ENCODE assay signal across 8 cellular contexts in the genomic region with DNA sequence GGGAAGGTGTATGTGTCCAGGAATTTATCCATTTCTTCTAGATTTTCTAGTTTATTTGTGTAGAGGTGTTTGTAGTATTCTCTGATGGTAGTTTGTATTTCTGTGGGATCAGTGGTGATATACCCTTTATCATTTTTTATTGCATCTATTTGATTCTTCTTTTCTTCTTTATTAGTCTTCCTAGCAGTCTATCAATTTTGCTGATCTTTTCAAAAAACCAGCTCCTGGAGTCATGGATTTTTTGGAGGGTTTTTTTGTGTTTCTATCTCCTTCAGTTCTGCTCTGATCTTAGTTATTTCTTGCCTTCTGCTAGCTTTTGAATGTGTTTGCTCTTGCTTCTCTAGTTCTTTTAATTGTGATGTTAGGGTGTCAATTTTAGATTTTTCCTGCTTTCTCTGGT. TPM values are rescaled to one million over a fixed set of nuclear protein-coding genes. Genes with fewer than 3 reads are reported as not detected.
DNase-seq lines count a peak whose midpoint lies in the region; ATAC-seq, FAIRE-seq and TF ChIP-seq lines count a peak whose summit lies in the region.
"Not testable (repeated sequence)": the region's sequence is repeated elsewhere in the genome, so short reads cannot be mapped to it uniquely, and the experiment has no call there.
"Had no signal": no experiment of that assay in that cellular context is flagged by ENCODE, and none has a peak within 500 bp of the region (broad histone marks: within the 10 kb centered on the region; RNA-seq: fewer than 3 reads in every experiment).

No MANE protein-coding gene starts in this region.

- not testable (repeated sequence) for H4K20me1 ChIP-seq in K562 (replicated peaks; ENCODE audit: control insufficient read depth, insufficient read depth, low read length); HepG2 (ENCODE audit: insufficient read depth, low read length)

- H3K9me1 ChIP-seq in K562 (ENCODE audit: control insufficient read depth, insufficient read depth, low read length): not testable (repeated sequence)

- not testable (repeated sequence) for H3K27me3 Mint-ChIP-seq in activated T-cell treated with anti-CD3 and anti-CD28 coated beads, Interleukin-2, amount 50 U/mL, for 72 hours (ENCODE audit: low read depth); neural crest cell (ENCODE audit: low read depth)

- intact Hi-C loops in K562 (cut with micrococcal nuclease); HepG2 (cut with micrococcal nuclease; ENCODE audit: unreplicated experiment): not testable (repeated sequence)

- CTCF ChIA-PET in A549 (lab: Yijun Ruan, JAX); HEK293 (lab: Yijun Ruan, JAX); K562 (lab: Yijun Ruan, JAX; ENCODE audit: low intra/inter-chr PET ratio); HepG2 (lab: Yijun Ruan, JAX; ENCODE audit: low intra/inter-chr PET ratio, low total read pairs): not testable (repeated sequence)

- H3K36me3 Mint-ChIP-seq in activated T-cell treated with anti-CD3 and anti-CD28 coated beads, Interleukin-2, amount 50 U/mL, for 72 hours (ENCODE audit: insufficient read depth in 2 of 2): peaks cover 25 to 47% of the 10 kb centered on the region in 2 donors
- H3K36me3 Mint-ChIP-seq in neural crest cell (ENCODE audit: low read depth): peaks cover 45% of the 10 kb centered on the region

- TF ChIP-seq RAD21 in A549 (conservative IDR thresholded peaks at IDR 0.05 in 1 of 2, IDR thresholded peaks at IDR 0.05 in 1 of 2); K562 (CRISPR knock-in tag; conservative IDR thresholded peaks at IDR 0.05 in 1 of 2, IDR thresholded peaks at IDR 0.05 in 1 of 2); HepG2 (CRISPR knock-in tag; IDR thresholded peaks at IDR 0.05): not testable (repeated sequence)

- BruUV-seq in K562 (replicated peaks; lab: Mats Ljungman, UMichigan); HepG2 (replicated peaks; lab: Mats Ljungman, UMichigan): not testable (repeated sequence)

- POLR2A ChIA-PET in A549 (lab: Yijun Ruan, JAX); HEK293 (lab: Yijun Ruan, JAX); K562 (lab: Yijun Ruan, JAX); HepG2 (lab: Yijun Ruan, JAX): not testable (repeated sequence)

- H2AFZ ChIP-seq in K562 (ENCODE audit: low read depth, low read length); HepG2 (ENCODE audit: low read length): not testable (repeated sequence)

- H3K27ac ChIP-seq in A549; HEK293 (ENCODE audit: extremely low read depth, low read depth, low read length); K562 (ENCODE audit: extremely low read depth, low read depth, low read length); HepG2 (ENCODE audit: extremely low read length, insufficient read depth, low read length): not testable (repeated sequence)

- not testable (repeated sequence) for H3K4me3 Mint-ChIP-seq in activated T-cell treated with anti-CD3 and anti-CD28 coated beads, Interleukin-2, amount 50 U/mL, for 72 hours; neural crest cell

- not testable (repeated sequence) for H3K4me1 ChIP-seq in A549; HEK293 (ENCODE audit: control insufficient read depth, insufficient read depth, low read length); K562 (replicated peaks in 1 of 2; ENCODE audit: control insufficient read depth in 2 of 2, insufficient read depth in 2 of 2, low read length in 2 of 2)
- H3K4me1 ChIP-seq in HepG2 (ENCODE audit: insufficient read depth, low read length): peaks cover 14% of the 10 kb centered on the region

- in situ Hi-C loops in K562 (cut with MboI); HepG2 (cut with HindIII; ENCODE audit: extremely low pct_ligation_motif_present, low pct_unique_long_range_greater_than_20kb): not testable (repeated sequence)

- not testable (repeated sequence) for H3K9ac ChIP-seq in K562 (ENCODE audit: insufficient read depth in 1 of 2, low read depth in 2 of 2, low read length in 2 of 2); HepG2 (ENCODE audit: insufficient read depth, low read depth, low read length)

- not testable (repeated sequence) for TF ChIP-seq CTCF in A549 (IDR thresholded peaks at IDR 0.05); HEK293 (tag by site-specific recombination; IDR thresholded peaks at IDR 0.05); K562 (IDR thresholded peaks at IDR 0.05 in 2 of 3, conservative IDR thresholded peaks at IDR 0.05 in 1 of 3; ENCODE audit: insufficient read depth in 2 of 3, low read depth in 1 of 3, low read length in 3 of 3); HepG2 (CRISPR knock-in tag; IDR thresholded peaks at IDR 0.05); neural crest cell (conservative IDR thresholded peaks at IDR 0.05)

- not testable (repeated sequence) for H3K27me3 ChIP-seq in K562 (ENCODE audit: control insufficient read depth in 2 of 2, insufficient read depth in 2 of 2, low read length in 2 of 2); HepG2 (ENCODE audit: control insufficient read depth in 1 of 2, insufficient read depth in 2 of 2, low read length in 2 of 2)

- H3K36me3 ChIP-seq in HEK293 (ENCODE audit: control insufficient read depth in 2 of 2, insufficient read depth in 1 of 2, low read length in 2 of 2); HepG2 (replicated peaks in 1 of 2; ENCODE audit: control insufficient read depth in 1 of 2, insufficient read depth in 2 of 2, low read length in 2 of 2): not testable (repeated sequence)
- H3K36me3 ChIP-seq in K562 (ENCODE audit: control insufficient read depth, insufficient read depth, low read length): peaks cover 18% of the 10 kb centered on the region

- H3K9me3 ChIP-seq in A549: peaks cover 20% of the 10 kb centered on the region
- H3K9me3 ChIP-seq in HEK293 (ENCODE audit: control insufficient read depth, insufficient read depth, low read depth, low read length); K562 (replicated peaks; ENCODE audit: control insufficient read depth, insufficient read depth, low read depth, low read length); HepG2 (ENCODE audit: low read length): not testable (repeated sequence)

- not testable (repeated sequence) for H3K4me1 Mint-ChIP-seq in activated T-cell treated with anti-CD3 and anti-CD28 coated beads, Interleukin-2, amount 50 U/mL, for 72 hours (ENCODE audit: low read depth); neural crest cell

- not testable (repeated sequence) for H3K4me3 ChIP-seq in A549; HEK293 (ENCODE audit: low read depth, low read length); K562; HepG2 (replicated peaks in 1 of 3; ENCODE audit: insufficient read depth in 1 of 3, low read depth in 2 of 3, low read length in 3 of 3)

- ATAC-seq in A549; activated T-cell treated with anti-CD3 and anti-CD28 coated beads, Interleukin-2, amount 50 U/mL, for 72 hours (replicated peaks in 1 of 2); K562; HepG2: not testable (repeated sequence)

- TF ChIP-seq EP300 in A549 (IDR thresholded peaks at IDR 0.05); K562 (IDR thresholded peaks at IDR 0.05; ENCODE audit: low read length); HepG2 (IDR thresholded peaks at IDR 0.05; ENCODE audit: low read depth in 2 of 2, low read length in 2 of 2); HepG2 (CRISPR knock-in tag; IDR thresholded peaks at IDR 0.05; ENCODE audit: borderline replicate concordance): not testable (repeated sequence)

- peaks cover 25 to 32% of the 10 kb centered on the region in 2 donors for H3K9me3 Mint-ChIP-seq in activated T-cell treated with anti-CD3 and anti-CD28 coated beads, Interleukin-2, amount 50 U/mL, for 72 hours
- peaks cover 27% of the 10 kb centered on the region for H3K9me3 Mint-ChIP-seq in neural crest cell

- H3K27ac Mint-ChIP-seq in activated T-cell treated with anti-CD3 and anti-CD28 coated beads, Interleukin-2, amount 50 U/mL, for 72 hours: peak overlapping the region; percentile 14
- H3K27ac Mint-ChIP-seq in neural crest cell (ENCODE audit: unreplicated experiment): peak overlapping the region; percentile 43

- DNase-seq in A549 (ENCODE audit: low read depth in 1 of 2, low spot score in 1 of 2); activated T-cell treated with anti-CD3 and anti-CD28 coated beads, Interleukin-2, amount 50 U/mL, for 72 hours; K562 (ENCODE audit: extremely low read depth in 1 of 4, low spot score in 3 of 4); HepG2 (ENCODE audit: low spot score); neural crest cell (ENCODE audit: low read depth, low spot score): not testable (repeated sequence)

- not testable (repeated sequence) for TF ChIP-seq POLR2A in A549 (IDR thresholded peaks at IDR 0.05; ENCODE audit: low read length); K562 (conservative IDR thresholded peaks at IDR 0.05); HepG2 (IDR thresholded peaks at IDR 0.05; ENCODE audit: insufficient read depth in 1 of 2, low read depth in 2 of 2, low read length in 2 of 2)

- not testable (repeated sequence) for H3K79me2 ChIP-seq in K562 (ENCODE audit: control insufficient read depth, insufficient read depth, low read length); HepG2 (ENCODE audit: insufficient read depth, low read length)

- H3K4me2 ChIP-seq in A549; K562 (ENCODE audit: insufficient read depth, low read length); HepG2 (ENCODE audit: low read depth, low read length): not testable (repeated sequence)

- FAIRE-seq in A549 (lab: Jason Lieb, UNC); K562 (lab: Jason Lieb, UNC); HepG2 (lab: Jason Lieb, UNC): not testable (repeated sequence)

RNA-seq across cellular contexts. Expression of a gene that starts 29.4 kb away (rescaled TPM):
- polyA plus RNA-seq in A549 (2011; rRNA removed): 0.39 and 0.50 TPM in 2 replicates
- polyA plus RNA-seq in A549 (2012; cell fraction: cytosol; rRNA removed): 0.07 and 0.09 TPM in 2 replicates
- 0.02 and 0.16 TPM in 2 replicates for polyA plus RNA-seq in A549 (2012; cell fraction: nucleus; rRNA removed)
- 0.09 to 0.15 TPM (median 0.13 TPM) in 3 replicates for polyA plus RNA-seq in A549 (2017; fragmentation: RNase III; extraction: RNeasy Plus Mini Kit Qiagen cat#74134 plus additional on column Dnase treatment)
- polyA minus RNA-seq in A549 (2011; rRNA and poly(A)+ RNA removed): 0.29 and 0.45 TPM in 2 replicates
- 10 to 100 TPM; 15.0 to 15.2 TPM for total RNA-seq in activated T-cell treated with anti-CD3 and anti-CD28 coated beads, Interleukin-2, amount 50 U/mL, for 72 hours
- not detected in 2 replicates for total RNA-seq in K562 (2011; cell fraction: chromatin; rRNA removed; ENCODE audit: low replicate concordance)
- total RNA-seq in K562 (2011; cell fraction: nucleolus; rRNA removed): not detected in 2 replicates
- not detected in 2 replicates for total RNA-seq in K562 (2011; cell fraction: nucleoplasm; rRNA removed)
- total RNA-seq in K562 (2014; rRNA removed): not detected in 2 replicates
- total RNA-seq in K562 (2014; rRNA removed; fragmentation: Illumina TruSeq; extraction: Trizol): not detected in 2 replicates
- not detected in 2 replicates for total RNA-seq in K562 (2015; rRNA removed; fragmentation: Illumina TruSeq; extraction: Trizol)
- total RNA-seq in K562 (2021): not detected in 2 replicates
- polyA plus RNA-seq in K562 (2011; rRNA removed): 0.11 TPM in 1 of 2 replicates, not detected in the other
- 0.06 TPM in 1 of 2 replicates, not detected in the other for polyA plus RNA-seq in K562 (2011; cell fraction: cytosol; rRNA removed)
- 0.04 TPM in 1 of 2 replicates, not detected in the other for polyA plus RNA-seq in K562 (2011; cell fraction: nucleus; rRNA removed)
- polyA plus RNA-seq in K562 (2012): not detected in 2 replicates
- polyA plus RNA-seq in K562 (2014; fragmentation: Illumina TruSeq; extraction: Trizol): not detected in 2 replicates
- polyA plus RNA-seq in K562 (2014; fragmentation: Nextera tagmentation; extraction: Ambion mirVana): not detected
- polyA plus RNA-seq in K562 (2014; rRNA removed): not detected in 2 replicates
- not detected in 2 replicates for polyA minus RNA-seq in K562 (2011; rRNA and poly(A)+ RNA removed)
- not detected in 2 replicates for polyA minus RNA-seq in K562 (2011; cell fraction: cytosol; rRNA and poly(A)+ RNA removed)
- not detected in 2 replicates for polyA minus RNA-seq in K562 (2011; cell fraction: nucleus; rRNA and poly(A)+ RNA removed)
- not detected in 2 replicates for total RNA-seq in HepG2 (2016; rRNA removed; fragmentation: Illumina TruSeq; extraction: Trizol)
- not detected in 2 replicates for total RNA-seq in HepG2 (2016; cell fraction: cytosol; rRNA removed; fragmentation: Illumina TruSeq; extraction: Trizol; ENCODE audit: low read depth)
- total RNA-seq in HepG2 (2016; cell fraction: insoluble cytoplasmic fraction; rRNA removed; fragmentation: Illumina TruSeq; extraction: Trizol): not detected in 2 replicates
- 0.07 TPM in 1 of 2 replicates, not detected in the other for total RNA-seq in HepG2 (2016; cell fraction: membrane; rRNA removed; fragmentation: Illumina TruSeq; extraction: Trizol)
- total RNA-seq in HepG2 (2016; cell fraction: nucleus; rRNA removed; fragmentation: Illumina TruSeq; extraction: Trizol): not detected in 2 replicates
- polyA plus RNA-seq in HepG2 (2011; rRNA removed): 0.03 and 0.08 TPM in 2 replicates
- 0.03 TPM in 1 of 2 replicates, not detected in the other for polyA plus RNA-seq in HepG2 (2011; cell fraction: cytosol; rRNA removed)
- polyA plus RNA-seq in HepG2 (2011; cell fraction: nucleus; rRNA removed): not detected in 2 replicates
- not detected in 2 replicates for polyA plus RNA-seq in HepG2 (2012)
- polyA plus RNA-seq in HepG2 (2016; cell fraction: cytosol; fragmentation: Illumina TruSeq; extraction: Trizol; ENCODE audit: low read depth): not detected in 2 replicates
- not detected in 2 replicates for polyA plus RNA-seq in HepG2 (2016; cell fraction: insoluble cytoplasmic fraction; fragmentation: Illumina TruSeq; extraction: Trizol; ENCODE audit: low read depth)
- polyA plus RNA-seq in HepG2 (2016; cell fraction: membrane; fragmentation: Illumina TruSeq; extraction: Trizol; ENCODE audit: low read depth): not detected in 2 replicates
- not detected in 2 replicates for polyA plus RNA-seq in HepG2 (2016; cell fraction: nucleus; fragmentation: Illumina TruSeq; extraction: Trizol; ENCODE audit: insufficient read depth, low read depth)
- 0.30 TPM in 1 of 2 replicates, not detected in the other for polyA minus RNA-seq in HepG2 (2011; rRNA and poly(A)+ RNA removed; ENCODE audit: low replicate concordance)
- not detected in 2 replicates for polyA minus RNA-seq in HepG2 (2011; cell fraction: cytosol; rRNA and poly(A)+ RNA removed)
- not detected in 2 replicates for polyA minus RNA-seq in HepG2 (2011; cell fraction: nucleus; rRNA and poly(A)+ RNA removed)
- not detected in 2 replicates for total RNA-seq in neural crest cell
- total RNA-seq: A172, Daoy had no signal

RNA-seq across cellular contexts. Expression of a gene that starts 42.1 kb away (rescaled TPM):
- polyA plus RNA-seq in A549 (2011; rRNA removed) (46.1 and 47.3 TPM in 2 replicates), A549 (2017; fragmentation: RNase III; extraction: RNeasy Plus Mini Kit Qiagen cat#74134 plus additional on column Dnase treatment) (15.8 to 17.9 TPM (median 17.3 TPM) in 3 replicates), K562 (2011; rRNA removed) (29.1 and 31.9 TPM in 2 replicates), K562 (2014; fragmentation: Illumina TruSeq; extraction: Trizol) (15.4 and 17.0 TPM in 2 replicates), K562 (2014; fragmentation: Nextera tagmentation; extraction: Ambion mirVana) (10 to 100 TPM; 51.1 to 61.1 TPM), K562 (2014; rRNA removed) (13.2 and 19.1 TPM in 2 replicates), HepG2 (2011; rRNA removed) (8.0 and 8.9 TPM in 2 replicates)
- 8.9 and 12.5 TPM in 2 replicates for polyA plus RNA-seq in A549 (2012; cell fraction: cytosol; rRNA removed)
- polyA plus RNA-seq in A549 (2012; cell fraction: nucleus; rRNA removed): 4.0 and 8.7 TPM in 2 replicates
- polyA minus RNA-seq in A549 (2011; rRNA and poly(A)+ RNA removed): 17.9 and 22.7 TPM in 2 replicates
- 10 to 100 TPM; 30.7 to 35.5 TPM for total RNA-seq in activated T-cell treated with anti-CD3 and anti-CD28 coated beads, Interleukin-2, amount 50 U/mL, for 72 hours
- total RNA-seq in K562 (2011; cell fraction: chromatin; rRNA removed; ENCODE audit: low replicate concordance): 16.8 and 49.2 TPM in 2 replicates
- 7.2 and 8.0 TPM in 2 replicates for total RNA-seq in K562 (2011; cell fraction: nucleolus; rRNA removed)
- total RNA-seq in K562 (2011; cell fraction: nucleoplasm; rRNA removed): 20.4 and 22.3 TPM in 2 replicates
- total RNA-seq in K562 (2014; rRNA removed) (8.1 and 11.3 TPM in 2 replicates), K562 (2014; rRNA removed; fragmentation: Illumina TruSeq; extraction: Trizol) (17.8 and 21.2 TPM in 2 replicates), K562 (2015; rRNA removed; fragmentation: Illumina TruSeq; extraction: Trizol) (12.1 and 13.3 TPM in 2 replicates), K562 (2021) (19.3 and 19.9 TPM in 2 replicates), HepG2 (2016; rRNA removed; fragmentation: Illumina TruSeq; extraction: Trizol) (11.2 and 12.6 TPM in 2 replicates), neural crest cell (9.7 and 10.2 TPM in 2 replicates)
- polyA plus RNA-seq in K562 (2011; cell fraction: cytosol; rRNA removed): 4.6 and 13.5 TPM in 2 replicates
- 20.1 and 30.5 TPM in 2 replicates for polyA plus RNA-seq in K562 (2011; cell fraction: nucleus; rRNA removed)
- 15.9 and 25.5 TPM in 2 replicates for polyA plus RNA-seq in K562 (2012)
- polyA minus RNA-seq in K562 (2011; rRNA and poly(A)+ RNA removed): 35.3 and 41.3 TPM in 2 replicates
- 6.4 and 6.7 TPM in 2 replicates for polyA minus RNA-seq in K562 (2011; cell fraction: cytosol; rRNA and poly(A)+ RNA removed)
- polyA minus RNA-seq in K562 (2011; cell fraction: nucleus; rRNA and poly(A)+ RNA removed): 5.0 and 7.0 TPM in 2 replicates
- 3.3 and 3.4 TPM in 2 replicates for total RNA-seq in HepG2 (2016; cell fraction: cytosol; rRNA removed; fragmentation: Illumina TruSeq; extraction: Trizol; ENCODE audit: low read depth)
- 11.4 and 14.9 TPM in 2 replicates for total RNA-seq in HepG2 (2016; cell fraction: insoluble cytoplasmic fraction; rRNA removed; fragmentation: Illumina TruSeq; extraction: Trizol)
- 6.3 and 7.8 TPM in 2 replicates for total RNA-seq in HepG2 (2016; cell fraction: membrane; rRNA removed; fragmentation: Illumina TruSeq; extraction: Trizol)
- total RNA-seq in HepG2 (2016; cell fraction: nucleus; rRNA removed; fragmentation: Illumina TruSeq; extraction: Trizol): 9.4 and 13.9 TPM in 2 replicates
- polyA plus RNA-seq in HepG2 (2011; cell fraction: cytosol; rRNA removed): 1.8 and 4.4 TPM in 2 replicates
- polyA plus RNA-seq in HepG2 (2011; cell fraction: nucleus; rRNA removed): 5.2 and 6.3 TPM in 2 replicates
- 7.4 and 8.6 TPM in 2 replicates for polyA plus RNA-seq in HepG2 (2012)
- 0.42 and 0.80 TPM in 2 replicates for polyA plus RNA-seq in HepG2 (2016; cell fraction: cytosol; fragmentation: Illumina TruSeq; extraction: Trizol; ENCODE audit: low read depth)
- 8.8 and 10.2 TPM in 2 replicates for polyA plus RNA-seq in HepG2 (2016; cell fraction: insoluble cytoplasmic fraction; fragmentation: Illumina TruSeq; extraction: Trizol; ENCODE audit: low read depth)
- 2.3 and 2.7 TPM in 2 replicates for polyA plus RNA-seq in HepG2 (2016; cell fraction: membrane; fragmentation: Illumina TruSeq; extraction: Trizol; ENCODE audit: low read depth)
- 17.0 and 17.2 TPM in 2 replicates for polyA plus RNA-seq in HepG2 (2016; cell fraction: nucleus; fragmentation: Illumina TruSeq; extraction: Trizol; ENCODE audit: insufficient read depth, low read depth)
- 8.2 and 22.2 TPM in 2 replicates for polyA minus RNA-seq in HepG2 (2011; rRNA and poly(A)+ RNA removed; ENCODE audit: low replicate concordance)
- 6.6 and 7.4 TPM in 2 replicates for polyA minus RNA-seq in HepG2 (2011; cell fraction: cytosol; rRNA and poly(A)+ RNA removed)
- 5.3 and 8.7 TPM in 2 replicates for polyA minus RNA-seq in HepG2 (2011; cell fraction: nucleus; rRNA and poly(A)+ RNA removed)

Comparison
In these comparisons a context has a peak if more than half of its experiments do, and no peak if none do; other contexts are left out.
1. RNA of a gene that starts 29.4 kb away (total RNA-seq): 15.0 to 15.2 TPM in activated T-cell treated with anti-CD3 and anti-CD28 coated beads, Interleukin-2, amount 50 U/mL, for 72 hours; not detected in K562, 0.07 TPM in HepG2 and not detected in neural crest cell; every median in the first group is over 10 times any median in the second.